Comparison of ENCODE assay signal across 27 cellular contexts in the genomic region with DNA sequence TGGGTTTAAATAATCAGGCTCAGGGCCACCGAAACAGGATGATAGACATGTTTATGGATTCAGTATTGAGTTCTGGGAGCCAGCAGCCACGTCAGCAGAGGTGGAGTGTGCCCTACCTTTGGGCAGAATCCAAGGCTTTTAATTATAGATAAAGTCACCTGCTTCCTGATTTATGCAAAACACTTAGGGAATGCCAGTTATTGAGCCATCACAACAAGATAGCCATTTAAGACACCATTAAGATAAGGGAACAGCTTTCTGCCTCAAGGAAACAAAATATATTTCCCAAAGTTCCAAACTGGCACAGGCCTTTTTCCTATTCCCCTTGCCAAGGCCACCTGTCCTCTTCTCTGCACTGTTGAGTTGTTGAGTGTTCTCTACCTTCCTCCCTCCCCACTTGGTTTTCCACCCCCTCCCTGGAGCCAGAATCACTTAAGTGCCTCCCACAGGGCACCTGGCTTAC. TPM values are rescaled to one million over a fixed set of nuclear protein-coding genes. Genes with fewer than 3 reads are reported as not detected.
DNase-seq lines count a peak whose midpoint lies in the region; ATAC-seq and TF ChIP-seq lines count a peak whose summit lies in the region.
"Had no signal": no experiment of that assay in that cellular context is flagged by ENCODE, and none has a peak within 500 bp of the region (broad histone marks: within the 10 kb centered on the region; RNA-seq: fewer than 3 reads in every experiment).

No MANE protein-coding gene starts in this region.

- no peaks in the 10 kb centered on the region for H3K4me1 Mint-ChIP-seq in T-helper 2 cell treated with Interferon-gamma antibody and Interleukin-4, amounts not matched to agents 5 μg/mL and 100 μg/mL, for 36 hours (ENCODE audit: low read depth)
- H3K4me1 Mint-ChIP-seq: activated naive CD8-positive, alpha-beta T cell treated with anti-CD3 and anti-CD28 coated beads, Interleukin-2, amount 10 ng/mL, durations not matched to agents 7 days and 5 days; brain had no signal

- H3K4me3 Mint-ChIP-seq in T-helper 2 cell treated with Interferon-gamma antibody and Interleukin-4, amounts not matched to agents 5 μg/mL and 100 μg/mL, for 36 hours = no peak overlapping the region
- H3K4me3 Mint-ChIP-seq: activated CD8-positive, alpha-beta T cell treated with anti-CD3 and anti-CD28 coated beads for 36 hours; activated naive CD8-positive, alpha-beta T cell treated with anti-CD3 and anti-CD28 coated beads, Interleukin-2, amount 10 ng/mL, durations not matched to agents 7 days and 5 days; activated T-cell treated with anti-CD3 and anti-CD28 coated beads, Interleukin-2, amount 50 U/mL, for 72 hours; brain; dendritic cell treated with granulocyte-macrophage colony-stimulating factor and Interleukin-4, amounts not matched to agents 40 ng/mL and 50 ng/mL, for 4 days; T-helper 1 cell treated with Interleukin-12 subunit alpha and Interleukin-12 subunit beta and Interleukin-4 antibody, amounts not matched to agents 30 μg/mL and 1 μg/mL, for 36 hours had no signal

- DNase-seq in NCI-H2107 (lab: John Stamatoyannopoulos, UW) = peak; percentile 92
- peak; percentile 86 for DNase-seq in colonic mucosa
- no peak for DNase-seq in T-helper 2 cell treated with Interferon-gamma antibody and Interleukin-4, amounts not matched to agents 5 μg/mL and 100 μg/mL, for 36 hours (ENCODE audit: low spot score)
- no peak for DNase-seq in substantia nigra (lab: John Stamatoyannopoulos, UW)
- DNase-seq: activated CD8-positive, alpha-beta T cell treated with anti-CD3 and anti-CD28 coated beads for 36 hours; activated naive CD8-positive, alpha-beta T cell treated with anti-CD3 and anti-CD28 coated beads, Interleukin-2, amount 10 ng/mL, durations not matched to agents 7 days and 5 days; activated T-cell treated with anti-CD3 and anti-CD28 coated beads, Interleukin-2, amount 50 U/mL, for 72 hours; COR-L47; foreskin fibroblast; GDM1; hippocampal formation; islet precursor cell; KBM-7; MV-4-11; NCI-H446; nucleus accumbens; right lobe of liver; SHP77 treated with DMSO at 0.1 percent for 48 hours; stimulated activated naive CD8-positive, alpha-beta T cell treated with anti-CD3 and anti-CD28 coated beads, Interleukin-15, Interleukin-2, amounts not matched to agents 100 U/mL and 50 U/mL, for 24 hours; uterus had no signal

- peak overlapping the region; percentile 19; the same call in 1 of the 2 replicates for H3K27ac ChIP-seq in HEK293 (ENCODE audit: extremely low read depth, low read depth, low read length)
- peak overlapping the region; percentile 94 for H3K27ac ChIP-seq in colonic mucosa
- no peak overlapping the region for H3K27ac ChIP-seq in rectal smooth muscle tissue (ENCODE audit: low read depth, low read length)
- no peak overlapping the region for H3K27ac ChIP-seq in substantia nigra (ENCODE audit: low read depth, low read length, poor library complexity, severe bottlenecking)
- H3K27ac ChIP-seq: right lobe of liver, uterus had no signal

- ATAC-seq in HG03280 (IDR thresholded peaks at IDR 0.05; ENCODE audit: unreplicated experiment) = no peak
- ATAC-seq: activated CD8-positive, alpha-beta T cell treated with anti-CD3 and anti-CD28 coated beads for 36 hours; activated T-cell treated with anti-CD3 and anti-CD28 coated beads, Interleukin-2, amount 50 U/mL, for 72 hours; stimulated activated naive CD8-positive, alpha-beta T cell treated with anti-CD3 and anti-CD28 coated beads, Interleukin-15, Interleukin-2, amounts not matched to agents 100 U/mL and 50 U/mL, for 24 hours had no signal

- no peak overlapping the region for H3K27ac Mint-ChIP-seq in T-helper 2 cell treated with Interferon-gamma antibody and Interleukin-4, amounts not matched to agents 5 μg/mL and 100 μg/mL, for 36 hours
- H3K27ac Mint-ChIP-seq: activated CD8-positive, alpha-beta T cell treated with anti-CD3 and anti-CD28 coated beads for 36 hours; activated naive CD8-positive, alpha-beta T cell treated with anti-CD3 and anti-CD28 coated beads, Interleukin-2, amount 10 ng/mL, durations not matched to agents 7 days and 5 days; activated T-cell treated with anti-CD3 and anti-CD28 coated beads, Interleukin-2, amount 50 U/mL, for 72 hours; brain; dendritic cell treated with granulocyte-macrophage colony-stimulating factor and Interleukin-4, amounts not matched to agents 40 ng/mL and 50 ng/mL, for 4 days; T-helper 1 cell treated with Interleukin-12 subunit alpha and Interleukin-12 subunit beta and Interleukin-4 antibody, amounts not matched to agents 30 μg/mL and 1 μg/mL, for 36 hours had no signal

- H3K27me3 ChIP-seq in colonic mucosa = no peaks in the 10 kb centered on the region
- H3K27me3 ChIP-seq in rectal smooth muscle tissue (ENCODE audit: control insufficient read depth, insufficient read depth, low read length) = no peaks in the 10 kb centered on the region
- H3K27me3 ChIP-seq: right lobe of liver, uterus had no signal

- peaks cover 17% of the 10 kb centered on the region for H3K9me3 Mint-ChIP-seq in T-helper 2 cell treated with Interferon-gamma antibody and Interleukin-4, amounts not matched to agents 5 μg/mL and 100 μg/mL, for 36 hours
- H3K9me3 Mint-ChIP-seq: dendritic cell treated with granulocyte-macrophage colony-stimulating factor and Interleukin-4, amounts not matched to agents 40 ng/mL and 50 ng/mL, for 4 days had no signal

- no peaks in the 10 kb centered on the region for H3K9me3 ChIP-seq in HEK293 (ENCODE audit: control insufficient read depth, insufficient read depth, low read depth, low read length)
- H3K9me3 ChIP-seq in colonic mucosa = no peaks in the 10 kb centered on the region
- H3K9me3 ChIP-seq: HAP-1, right lobe of liver, uterus had no signal

- TF ChIP-seq CTCF in HEK293 (tag by site-specific recombination; IDR thresholded peaks at IDR 0.05) = no peak
- TF ChIP-seq CTCF in colonic mucosa (IDR thresholded peaks at IDR 0.05) = no peak

- no peaks in the 10 kb centered on the region for H3K27me3 Mint-ChIP-seq in T-helper 2 cell treated with Interferon-gamma antibody and Interleukin-4, amounts not matched to agents 5 μg/mL and 100 μg/mL, for 36 hours (ENCODE audit: low read depth)
- H3K27me3 Mint-ChIP-seq: activated CD8-positive, alpha-beta T cell treated with anti-CD3 and anti-CD28 coated beads for 36 hours; dendritic cell treated with granulocyte-macrophage colony-stimulating factor and Interleukin-4, amounts not matched to agents 40 ng/mL and 50 ng/mL, for 4 days had no signal

- H3K36me3 ChIP-seq in HEK293 (ENCODE audit: control insufficient read depth in 2 of 2, insufficient read depth in 1 of 2, low read length in 2 of 2) (no peaks in the 10 kb centered on the region), colonic mucosa (no peaks in the 10 kb centered on the region), rectal smooth muscle tissue (ENCODE audit: control insufficient read depth, insufficient read depth, low read length) (no peaks in the 10 kb centered on the region)
- H3K36me3 ChIP-seq: HAP-1, right lobe of liver, uterus had no signal

- intact Hi-C loops in colonic mucosa (cut with DNase I) = no loop called here

- H3K4me1 ChIP-seq in HEK293 (ENCODE audit: control insufficient read depth, insufficient read depth, low read length) = peaks cover 11% of the 10 kb centered on the region
- no peaks in the 10 kb centered on the region for H3K4me1 ChIP-seq in colonic mucosa
- no peaks in the 10 kb centered on the region for H3K4me1 ChIP-seq in rectal smooth muscle tissue (ENCODE audit: control insufficient read depth, insufficient read depth, low read length)
- H3K4me1 ChIP-seq: HAP-1, right lobe of liver, uterus had no signal

- peak overlapping the region in 1 of 2 donors; percentile 73 for H3K9ac ChIP-seq in colonic mucosa (ENCODE audit: low read depth in 2 of 2, low read length in 2 of 2)
- no peak overlapping the region for H3K9ac ChIP-seq in rectal smooth muscle tissue (ENCODE audit: low read length)

- CTCF ChIA-PET in HEK293 (lab: Yijun Ruan, JAX) = interaction anchor here (0.6 to 4.0 kb wide), 4 partner anchors 12 to 132 kb away, joined by 3 to 21 read pairs (median 10); a partner anchor contains a TSS

- no peaks in the 10 kb centered on the region for H3K36me3 Mint-ChIP-seq in T-helper 2 cell treated with Interferon-gamma antibody and Interleukin-4, amounts not matched to agents 5 μg/mL and 100 μg/mL, for 36 hours (ENCODE audit: low read depth)
- H3K36me3 Mint-ChIP-seq: brain had no signal

- POLR2A ChIA-PET in HEK293 (lab: Yijun Ruan, JAX) = interaction anchor here (1.9 kb wide), 1 partner anchor 74 kb away, joined by 6 read pairs; a partner anchor contains a TSS

- H3K4me3 ChIP-seq in HEK293 (ENCODE audit: low read depth, low read length) (no peak overlapping the region), colonic mucosa (peak overlapping the region; percentile 30), rectal smooth muscle tissue (ENCODE audit: low read length) (peak overlapping the region; percentile 7)
- H3K4me3 ChIP-seq: HAP-1, right lobe of liver, uterus had no signal

TF ChIP-seq in HEK293, 187 proteins besides CTCF, POLR2A, EP300 and RAD21 (continues in another document):
- no peak for TF ChIP-seq ZNF621 (tag by site-specific recombination; IDR thresholded peaks at IDR 0.05)
- no peak for TF ChIP-seq ZNF677 (tag by site-specific recombination; IDR thresholded peaks at IDR 0.05)
- no peak for TF ChIP-seq ZNF514 (tag by site-specific recombination; IDR thresholded peaks at IDR 0.05)
- no peak for TF ChIP-seq ZBTB48 (tag by site-specific recombination; IDR thresholded peaks at IDR 0.05)
- peak; percentile 86 for TF ChIP-seq FEZF1 (tag by site-specific recombination; IDR thresholded peaks at IDR 0.05)
- no peak for TF ChIP-seq MEIS1 (CRISPR knock-in tag; IDR thresholded peaks at IDR 0.05; ENCODE audit: borderline replicate concordance)
- TF ChIP-seq, protein P1, sequence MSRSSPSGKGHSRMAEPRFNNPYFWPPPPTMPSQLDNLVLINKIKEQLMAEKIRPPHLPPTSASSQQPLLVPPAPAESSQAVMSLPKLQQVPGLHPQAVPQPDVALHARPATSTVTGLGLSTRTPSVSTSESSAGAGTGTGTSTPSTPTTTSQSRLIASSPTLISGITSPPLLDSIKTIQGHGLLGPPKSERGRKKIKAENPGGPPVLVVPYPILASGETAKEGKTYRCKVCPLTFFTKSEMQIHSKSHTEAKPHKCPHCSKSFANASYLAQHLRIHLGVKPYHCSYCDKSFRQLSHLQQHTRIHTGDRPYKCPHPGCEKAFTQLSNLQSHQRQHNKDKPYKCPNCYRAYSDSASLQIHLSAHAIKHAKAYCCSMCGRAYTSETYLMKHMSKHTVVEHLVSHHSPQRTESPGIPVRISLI (tag by site-specific recombination; IDR thresholded peaks at IDR 0.05) = no peak

RNA-seq across cellular contexts. Expression of a gene that starts 2.4 kb away (rescaled TPM):
- 100 to 1,000 TPM in 1 of 2 donors, 10 to 100 TPM in 1; 56.8 to 116 TPM for total RNA-seq in colonic mucosa

Comparison
In these comparisons a context has a peak if more than half of its experiments do, and no peak if none do; other contexts are left out.
1. H3K27ac ChIP-seq: peak in HEK293 (single experiment) and colonic mucosa (single experiment); none in rectal smooth muscle tissue (single experiment) and substantia nigra (single experiment).
2. DNase-seq: peak in NCI-H2107 (single experiment) and colonic mucosa (single experiment); none in T-helper 2 cell treated with Interferon-gamma antibody and Interleukin-4, amounts not matched to agents 5 μg/mL and 100 μg/mL, for 36 hours (single experiment) and substantia nigra (0 of 49).